16 cellular contexts compared by ENCODE assay signal in the genomic region with DNA sequence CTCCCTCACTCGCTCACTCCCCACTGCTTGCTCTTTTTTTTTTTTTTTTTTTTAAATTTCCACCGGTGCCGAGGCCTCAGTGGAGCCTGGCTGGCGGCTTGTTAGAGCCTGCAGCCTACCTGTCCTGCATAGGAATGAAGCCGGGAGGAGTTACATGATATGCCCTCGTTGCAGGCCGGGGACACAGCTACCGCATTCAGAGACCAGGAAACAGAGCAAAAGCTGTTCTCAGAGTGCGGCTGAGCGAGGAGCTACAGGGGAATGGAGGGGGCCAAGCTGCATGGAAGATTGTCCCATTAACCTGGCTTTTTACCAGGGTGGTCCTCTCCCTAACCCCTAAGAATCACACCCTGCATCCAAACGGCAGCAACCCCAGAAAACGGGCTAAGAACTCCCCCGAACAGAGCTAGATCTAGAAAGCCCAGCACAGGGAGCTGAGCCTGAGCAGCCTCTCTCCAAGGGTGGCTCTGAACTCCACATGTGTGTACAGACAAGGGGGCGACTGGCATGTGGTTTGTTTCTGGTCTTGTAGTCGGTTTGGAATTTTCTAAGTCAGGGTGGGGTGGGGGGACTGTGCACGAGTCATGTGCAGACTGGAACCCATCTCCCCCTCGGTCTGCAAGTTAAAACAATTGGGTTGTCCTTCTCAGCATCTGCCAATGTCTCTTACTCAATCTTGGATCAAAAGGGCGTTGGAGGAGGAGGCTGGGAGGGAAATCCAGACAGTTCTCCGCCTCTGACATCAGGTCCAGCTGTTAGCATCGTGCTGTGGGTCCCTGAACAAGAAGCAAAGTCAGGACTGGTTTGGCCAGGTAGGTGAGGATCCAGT.
DNase-seq lines count a peak whose midpoint lies in the region; ATAC-seq and TF ChIP-seq lines count a peak whose summit lies in the region.
"Had no signal": no experiment of that assay in that cellular context is flagged by ENCODE, and none has a peak within 500 bp of the region (broad histone marks: within the 10 kb centered on the region; RNA-seq: fewer than 3 reads in every experiment).

No MANE protein-coding gene starts in this region.

- TF ChIP-seq EP300 in SK-N-SH (IDR thresholded peaks at IDR 0.05; ENCODE audit: borderline replicate concordance in 1 of 2, low read depth in 1 of 2, low read length in 1 of 2): no peak

- peak; percentile 63 to 85 for ATAC-seq in left cardiac atrium
- no peak for ATAC-seq in psoas muscle

- no peak for TF ChIP-seq RAD21 in SK-N-SH (IDR thresholded peaks at IDR 0.05; ENCODE audit: low read length)

- H3K9me3 ChIP-seq in adipocyte (ENCODE audit: control insufficient read depth, low read length) (peaks cover 3% of the 10 kb centered on the region), psoas muscle (no peaks in the 10 kb centered on the region), SK-N-SH (no peaks in the 10 kb centered on the region)
- H3K9me3 ChIP-seq: adrenal gland had no signal

- no peak overlapping the region for H2AFZ ChIP-seq in SK-N-SH (ENCODE audit: low read depth)
- H2AFZ ChIP-seq: parathyroid adenoma had no signal

- POLR2A ChIA-PET in SK-N-SH (lab: Yijun Ruan, JAX): no interaction called here

- 47 to 58% (median 52%) methylated on average over 20 of the region's 20 CpGs for WGBS in psoas muscle, 3 donors
- 83% methylated on average over 20 of the region's 20 CpGs for WGBS in SK-N-SH (ENCODE audit: low lambda C conversion rate)

- H3K9me3 Mint-ChIP-seq in osteocyte (ENCODE audit: unreplicated experiment): no peaks in the 10 kb centered on the region

- H3K79me2 ChIP-seq in SK-N-SH (ENCODE audit: insufficient read depth): peaks cover 15% of the 10 kb centered on the region
- H3K79me2 ChIP-seq: parathyroid adenoma had no signal

- peaks cover 2% of the 10 kb centered on the region for H3K36me3 Mint-ChIP-seq in osteocyte (ENCODE audit: unreplicated experiment)
- H3K36me3 Mint-ChIP-seq: CD8-positive, alpha-beta memory T cell had no signal

- H3K36me3 ChIP-seq in adipocyte (ENCODE audit: control insufficient read depth, insufficient read depth, low read length, severe bottlenecking) (no peaks in the 10 kb centered on the region), psoas muscle (ENCODE audit: insufficient read depth in 1 of 2, low read depth in 1 of 2) (no peaks in the 10 kb centered on the region), SK-N-SH (replicated peaks in 1 of 2; ENCODE audit: control insufficient read depth in 1 of 2, insufficient read depth in 2 of 2, low read length in 1 of 2) (no peaks in the 10 kb centered on the region)
- H3K36me3 ChIP-seq: adrenal gland had no signal

- TF ChIP-seq CTCF in osteocyte (IDR thresholded peaks at IDR 0.05) (no peak), psoas muscle (IDR thresholded peaks at IDR 0.05) (no peak), SK-N-SH (IDR thresholded peaks at IDR 0.05) (no peak)

- no peaks in the 10 kb centered on the region for H3F3A ChIP-seq in SK-N-SH (replicated peaks; ENCODE audit: insufficient read depth)

- no peak overlapping the region for H3K27ac ChIP-seq in psoas muscle
- H3K27ac ChIP-seq in SK-N-SH (ENCODE audit: low read depth in 2 of 2, low read length in 1 of 2): no peak overlapping the region
- H3K27ac ChIP-seq: adrenal gland, parathyroid adenoma had no signal

- H3K4me3 ChIP-seq in adipocyte (ENCODE audit: low read length) (peak overlapping the region; percentile 40), psoas muscle (no peak overlapping the region), SK-N-SH (ENCODE audit: low read depth in 2 of 2, low read length in 1 of 2) (no peak overlapping the region)
- H3K4me3 ChIP-seq: adrenal gland had no signal

- no peaks in the 10 kb centered on the region for H3K27me3 ChIP-seq in adipocyte (replicated peaks; ENCODE audit: control insufficient read depth, insufficient read depth, low read length)
- peaks cover 0 to 3% (median 0%) of the 10 kb centered on the region in 3 donors for H3K27me3 ChIP-seq in psoas muscle (ENCODE audit: insufficient read depth in 3 of 3, low read length in 2 of 3)
- H3K27me3 ChIP-seq in SK-N-SH (ENCODE audit: insufficient read depth): no peaks in the 10 kb centered on the region
- H3K27me3 ChIP-seq: adrenal gland had no signal

- intact Hi-C loops in left cardiac atrium (cut with DNase I) (no loop called here), psoas muscle (cut with DNase I) (no loop called here)

- peaks cover 27% of the 10 kb centered on the region for H3K4me1 Mint-ChIP-seq in osteocyte (ENCODE audit: unreplicated experiment)
- H3K4me1 Mint-ChIP-seq: CD8-positive, alpha-beta memory T cell had no signal

- H3K9ac ChIP-seq in adipocyte (ENCODE audit: low read length) (no peak overlapping the region), SK-N-SH (no peak overlapping the region)
- H3K9ac ChIP-seq: parathyroid adenoma had no signal

- CTCF ChIA-PET in SK-N-SH (lab: Yijun Ruan, JAX): interaction anchor here (1.1 to 1.2 kb wide), 2 partner anchors 12 to 207 kb away, joined by 3 read pairs; no protein-coding TSS in a partner anchor

- peak overlapping the region; percentile 49 for H3K27ac Mint-ChIP-seq in osteocyte (ENCODE audit: unreplicated experiment)
- H3K27ac Mint-ChIP-seq: CD8-positive, alpha-beta memory T cell had no signal

- peak overlapping the region; percentile 8 for H3K4me3 Mint-ChIP-seq in osteocyte (ENCODE audit: unreplicated experiment)
- H3K4me3 Mint-ChIP-seq: CD8-positive, alpha-beta memory T cell had no signal

- no peaks in the 10 kb centered on the region for H4K20me1 ChIP-seq in SK-N-SH (ENCODE audit: insufficient read depth)

- H3K4me2 ChIP-seq in SK-N-SH: no peak overlapping the region

- no peaks in the 10 kb centered on the region for H3K27me3 Mint-ChIP-seq in osteocyte (ENCODE audit: unreplicated experiment)

- H3K9me2 ChIP-seq in SK-N-SH: no peaks in the 10 kb centered on the region

- H3K4me1 ChIP-seq in adipocyte (ENCODE audit: control insufficient read depth, insufficient read depth, low read length) (peaks cover 11% of the 10 kb centered on the region), psoas muscle (no peaks in the 10 kb centered on the region), SK-N-SH (ENCODE audit: control insufficient read depth in 1 of 2, insufficient read depth in 2 of 2, low read depth in 1 of 2, low read length in 1 of 2) (peaks cover 0 to 14% of the 10 kb centered on the region in 2 experiments; a peak in 1 of 4 replicates)
- H3K4me1 ChIP-seq: adrenal gland, parathyroid adenoma had no signal

- DNase-seq in EH (ENCODE audit: low read depth): peak; percentile 48
- peak; percentile 66 for DNase-seq in adipocyte (ENCODE audit: low read depth)
- DNase-seq in left cardiac atrium: peak; percentile 43
- DNase-seq in osteocyte (ENCODE audit: extremely low spot score, unreplicated experiment): no peak
- DNase-seq in psoas muscle: no peak
- no peak for DNase-seq in D341Med (ENCODE audit: low spot score)
- no peak for DNase-seq in SK-N-SH
- DNase-seq in T-helper 9 cell: no peak
- DNase-seq: activated CD4-positive, alpha-beta T cell treated with anti-CD3 and anti-CD28 coated beads for 48 hours; adrenal gland; CD8-positive, alpha-beta memory T cell; glutamatergic neuron; HCEC 1CT; NCI-H1105 treated with DMSO at 0.1 percent for 48 hours; SHP77 treated with DMSO at 0.1 percent for 48 hours had no signal

TF ChIP-seq in SK-N-SH, 30 proteins besides CTCF, POLR2A, EP300 and RAD21 (continues in another document):
- no peak for TF ChIP-seq GATA2 (CRISPR knock-in tag; IDR thresholded peaks at IDR 0.05)
- no peak for TF ChIP-seq MXI1 (IDR thresholded peaks at IDR 0.05; ENCODE audit: low read depth, low read length)
- TF ChIP-seq GABPA (IDR thresholded peaks at IDR 0.05; ENCODE audit: low read depth): no peak
- TF ChIP-seq, protein P1, sequence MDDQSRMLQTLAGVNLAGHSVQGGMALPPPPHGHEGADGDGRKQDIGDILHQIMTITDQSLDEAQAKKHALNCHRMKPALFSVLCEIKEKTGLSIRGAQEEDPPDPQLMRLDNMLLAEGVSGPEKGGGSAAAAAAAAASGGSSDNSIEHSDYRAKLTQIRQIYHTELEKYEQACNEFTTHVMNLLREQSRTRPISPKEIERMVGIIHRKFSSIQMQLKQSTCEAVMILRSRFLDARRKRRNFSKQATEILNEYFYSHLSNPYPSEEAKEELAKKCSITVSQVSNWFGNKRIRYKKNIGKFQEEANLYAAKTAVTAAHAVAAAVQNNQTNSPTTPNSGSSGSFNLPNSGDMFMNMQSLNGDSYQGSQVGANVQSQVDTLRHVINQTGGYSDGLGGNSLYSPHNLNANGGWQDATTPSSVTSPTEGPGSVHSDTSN (IDR thresholded peaks at IDR 0.05): no peak
- no peak for TF ChIP-seq RXRA (IDR thresholded peaks at IDR 0.05; ENCODE audit: borderline replicate concordance, low read depth)
- no peak for TF ChIP-seq SIN3A (IDR thresholded peaks at IDR 0.05; ENCODE audit: borderline replicate concordance, low read depth, low read length)
- TF ChIP-seq CHD2 (IDR thresholded peaks at IDR 0.05; ENCODE audit: low read length, partially characterized antibody): no peak
- TF ChIP-seq ELF1 (IDR thresholded peaks at IDR 0.05): no peak
- no peak for TF ChIP-seq FOXM1 (IDR thresholded peaks at IDR 0.05; ENCODE audit: low read depth)
- TF ChIP-seq, protein P2, sequence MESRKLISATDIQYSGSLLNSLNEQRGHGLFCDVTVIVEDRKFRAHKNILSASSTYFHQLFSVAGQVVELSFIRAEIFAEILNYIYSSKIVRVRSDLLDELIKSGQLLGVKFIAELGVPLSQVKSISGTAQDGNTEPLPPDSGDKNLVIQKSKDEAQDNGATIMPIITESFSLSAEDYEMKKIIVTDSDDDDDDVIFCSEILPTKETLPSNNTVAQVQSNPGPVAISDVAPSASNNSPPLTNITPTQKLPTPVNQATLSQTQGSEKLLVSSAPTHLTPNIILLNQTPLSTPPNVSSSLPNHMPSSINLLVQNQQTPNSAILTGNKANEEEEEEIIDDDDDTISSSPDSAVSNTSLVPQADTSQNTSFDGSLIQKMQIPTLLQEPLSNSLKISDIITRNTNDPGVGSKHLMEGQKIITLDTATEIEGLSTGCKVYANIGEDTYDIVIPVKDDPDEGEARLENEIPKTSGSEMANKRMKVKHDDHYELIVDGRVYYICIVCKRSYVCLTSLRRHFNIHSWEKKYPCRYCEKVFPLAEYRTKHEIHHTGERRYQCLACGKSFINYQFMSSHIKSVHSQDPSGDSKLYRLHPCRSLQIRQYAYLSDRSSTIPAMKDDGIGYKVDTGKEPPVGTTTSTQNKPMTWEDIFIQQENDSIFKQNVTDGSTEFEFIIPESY (IDR thresholded peaks at IDR 0.05; ENCODE audit: borderline replicate concordance, low read depth): no peak
- TF ChIP-seq NRF1 (IDR thresholded peaks at IDR 0.05; ENCODE audit: low read depth, low read length): no peak
- TF ChIP-seq, protein P3, sequence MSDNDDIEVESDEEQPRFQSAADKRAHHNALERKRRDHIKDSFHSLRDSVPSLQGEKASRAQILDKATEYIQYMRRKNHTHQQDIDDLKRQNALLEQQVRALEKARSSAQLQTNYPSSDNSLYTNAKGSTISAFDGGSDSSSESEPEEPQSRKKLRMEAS (IDR thresholded peaks at IDR 0.05; ENCODE audit: low read depth): no peak
- no peak for TF ChIP-seq MEF2A (IDR thresholded peaks at IDR 0.05; ENCODE audit: borderline replicate concordance, low read depth)
- no peak for TF ChIP-seq RCOR1 (IDR thresholded peaks at IDR 0.05; ENCODE audit: low read length)
- no peak for TF ChIP-seq TAF1 (IDR thresholded peaks at IDR 0.05; ENCODE audit: borderline replicate concordance, low read depth, low read length)

Comparison
In these comparisons a context has a peak if more than half of its experiments do, and no peak if none do; other contexts are left out.
1. DNase-seq: peak in EH (single experiment), adipocyte (single experiment) and left cardiac atrium (single experiment); none in osteocyte (single experiment), psoas muscle (0 of 2), D341Med (single experiment), SK-N-SH (single experiment) and T-helper 9 cell (single experiment).
2. ATAC-seq: peak in left cardiac atrium (2 of 2); none in psoas muscle (0 of 4).